In the genomic region with DNA sequence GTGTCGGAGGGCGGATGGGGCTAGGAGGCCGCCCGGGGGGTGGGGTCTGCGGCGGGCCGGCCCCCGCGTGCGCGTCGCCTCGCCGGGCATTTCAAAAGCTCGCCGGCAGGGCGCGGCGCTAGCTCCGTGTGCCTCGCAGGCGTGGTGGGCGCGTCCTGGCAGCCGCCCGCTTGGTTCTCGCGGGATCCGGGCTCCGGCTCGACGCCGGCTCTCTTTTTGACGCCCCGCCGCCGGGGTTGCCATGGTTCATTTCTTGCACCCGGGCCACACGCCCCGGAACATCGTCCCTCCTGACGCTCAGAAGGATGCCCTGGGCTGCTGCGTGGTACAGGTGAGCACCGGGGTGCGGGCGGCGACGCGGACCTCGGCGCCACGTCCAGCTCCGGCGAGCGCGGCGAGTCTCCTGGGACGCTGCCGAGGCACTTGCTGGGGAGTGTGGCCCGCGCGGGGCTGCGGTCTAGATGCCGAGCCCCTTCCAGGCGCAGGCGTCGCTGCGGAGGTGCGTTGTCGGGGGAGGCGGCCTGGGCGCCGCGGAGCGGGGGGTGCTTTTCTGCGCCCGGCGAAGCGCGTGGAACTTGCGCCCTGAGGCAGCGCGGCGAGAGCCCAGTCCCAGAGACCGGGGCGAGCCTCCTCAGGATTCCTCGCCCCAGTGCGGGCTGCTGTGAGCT, we compare ENCODE assay signal across 8 cellular contexts. TPM values are rescaled to one million over a fixed set of nuclear protein-coding genes. Genes with fewer than 3 reads are reported as not detected.
A peak's percentile ranks its signal among the peaks of the same experiment; 100 is the strongest.
DNase-seq lines count a peak whose midpoint lies in the region; ATAC-seq and TF ChIP-seq lines count a peak whose summit lies in the region.

Gene ZYG11A, plus strand, starts transcription at position 118 of the 668 bp plus-strand sequence. Its CDS starts 124 bp downstream, at position 242.

- peaks cover 42% of the 10 kb centered on the region for H3K27me3 Mint-ChIP-seq in activated naive CD4-positive, alpha-beta T cell treated with anti-CD3 and anti-CD28 coated beads, Interleukin-2, amount 10 ng/mL, durations not matched to agents 7 days and 5 days

- H3K9me3 ChIP-seq in HUES48 (ENCODE audit: control insufficient read depth, insufficient read depth, low read length) (no peaks in the 10 kb centered on the region), gastrocnemius medialis (no peaks in the 10 kb centered on the region)

- H3K4me1 Mint-ChIP-seq in activated naive CD4-positive, alpha-beta T cell treated with anti-CD3 and anti-CD28 coated beads, Interleukin-2, amount 10 ng/mL, durations not matched to agents 7 days and 5 days = peaks cover 17% of the 10 kb centered on the region

- peak within 1 kb of the TSS; percentile 60 for H3K9ac ChIP-seq in HUES48 (ENCODE audit: low read depth, low read length)

- no peak within 1 kb of the TSS for H3K27ac Mint-ChIP-seq in activated naive CD4-positive, alpha-beta T cell treated with anti-CD3 and anti-CD28 coated beads, Interleukin-2, amount 10 ng/mL, durations not matched to agents 7 days and 5 days

- H3K4me3 ChIP-seq in HUES48 (ENCODE audit: low read depth, low read length) (peak within 1 kb of the TSS; percentile 71), gastrocnemius medialis (peak within 1 kb of the TSS; percentile 36 to 61 (median 46))

- TF ChIP-seq CTCF in RWPE1 (conservative IDR thresholded peaks at IDR 0.05; ENCODE audit: low read depth) (peak; percentile 22; the same call in 1 of the 2 replicates), gastrocnemius medialis (IDR thresholded peaks at IDR 0.05 in 4 of 5, conservative IDR thresholded peaks at IDR 0.05 in 1 of 5) (peak in 1 of 5 experiments; percentile 28)

- H3K27me3 ChIP-seq in HUES48 (ENCODE audit: control insufficient read depth, insufficient read depth, low read length) (peaks cover 30% of the 10 kb centered on the region), gastrocnemius medialis (peaks cover 20 to 39% (median 37%) of the 10 kb centered on the region in 3 donors)

- H3K4me3 Mint-ChIP-seq in activated naive CD4-positive, alpha-beta T cell treated with anti-CD3 and anti-CD28 coated beads, Interleukin-2, amount 10 ng/mL, durations not matched to agents 7 days and 5 days = peak within 1 kb of the TSS; percentile 71

- CTCF ChIA-PET in RWPE1 (lab: Yijun Ruan, JAX) = interaction anchor here (0.7 to 1.3 kb wide), 2 partner anchors 17 to 79 kb away, joined by 3 read pairs; partner anchors contain the start of gene ECHDC2
- CTCF ChIA-PET in activated naive CD4-positive, alpha-beta T cell treated with anti-CD3 and anti-CD28 coated beads, Interleukin-2, amount 10 ng/mL, durations not matched to agents 7 days and 5 days (lab: Charles Lee) = interaction anchor here (0.8 to 2.7 kb wide), 4 partner anchors 17 to 339 kb away, joined by 3 to 11 read pairs (median 3); no protein-coding TSS in a partner anchor

- POLR2A ChIA-PET in RWPE1 (lab: Yijun Ruan, JAX; ENCODE audit: low non-redundant PET) = interaction anchor here (0.5 to 1.0 kb wide), 3 partner anchors 25 to 50 kb away, joined by 3 to 6 read pairs (median 5); no protein-coding TSS in a partner anchor

- no peak within 1 kb of the TSS for H3K27ac ChIP-seq in HUES48 (ENCODE audit: low read depth, low read length)
- peak within 1 kb of the TSS; percentile 82 for H3K27ac ChIP-seq in RWPE1
- H3K27ac ChIP-seq in gastrocnemius medialis = no peak within 1 kb of the TSS

- H3K36me3 Mint-ChIP-seq in activated naive CD4-positive, alpha-beta T cell treated with anti-CD3 and anti-CD28 coated beads, Interleukin-2, amount 10 ng/mL, durations not matched to agents 7 days and 5 days = no peaks in the 10 kb centered on the region

- H3K36me3 ChIP-seq in HUES48 (ENCODE audit: control insufficient read depth, insufficient read depth, low read length) (no peaks in the 10 kb centered on the region), gastrocnemius medialis (no peaks in the 10 kb centered on the region)

- DNase-seq in CMK (ENCODE audit: low read depth) (peak; percentile 54), RWPE1 (ENCODE audit: low spot score) (peak; percentile 84), left cardiac atrium (peak; percentile 68), gastrocnemius medialis (no peak), NCI-H2081 (lab: John Stamatoyannopoulos, UW) (no peak)
- DNase-seq in activated naive CD4-positive, alpha-beta T cell treated with anti-CD3 and anti-CD28 coated beads, Interleukin-2, amount 10 ng/mL, durations not matched to agents 7 days and 5 days = peak; percentile 85

- intact Hi-C loops in left cardiac atrium (cut with DNase I) = no loop called here
- intact Hi-C loops in gastrocnemius medialis (cut with DNase I; ENCODE audit: low total_unique reads) = no loop called here

- no peak for TF ChIP-seq POLR2A in gastrocnemius medialis (IDR thresholded peaks at IDR 0.05)

- H3K9me3 Mint-ChIP-seq in activated naive CD4-positive, alpha-beta T cell treated with anti-CD3 and anti-CD28 coated beads, Interleukin-2, amount 10 ng/mL, durations not matched to agents 7 days and 5 days = no peaks in the 10 kb centered on the region

- in situ Hi-C loops in gastrocnemius medialis (cut with MboI; ENCODE audit: low sequenced_read_pairs in 4 of 4) = no loop called here

- H3K4me1 ChIP-seq in HUES48 (ENCODE audit: control insufficient read depth, insufficient read depth, low read length) = no peaks in the 10 kb centered on the region; the same call in 1 of the 2 replicates
- H3K4me1 ChIP-seq in gastrocnemius medialis = peaks cover 0 to 6% of the 10 kb centered on the region in 2 donors

- ATAC-seq in GM19468 (IDR thresholded peaks at IDR 0.05; ENCODE audit: extremely low read depth, unreplicated experiment) (peak; percentile 84), left cardiac atrium (peak; percentile 92 to 98), gastrocnemius medialis (peak; percentile 30 to 47)

RNA-seq across cellular contexts. Expression of gene ZYG11A, which starts in this region (rescaled TPM):
- total RNA-seq in left cardiac atrium (not detected), gastrocnemius medialis (not detected)

Comparison
In these comparisons a context has a peak if more than half of its experiments do, and no peak if none do; other contexts are left out.
1. Peak in DNase-seq and ATAC-seq in left cardiac atrium; RNA of the gene not detected or under 1 TPM.
2. Peak in ATAC-seq and H3K4me3 ChIP-seq in gastrocnemius medialis; RNA of the gene not detected or under 1 TPM.
3. DNase-seq: peak in CMK (single experiment), RWPE1 (single experiment) and activated naive CD4-positive, alpha-beta T cell treated with anti-CD3 and anti-CD28 coated beads, Interleukin-2, amount 10 ng/mL, durations not matched to agents 7 days and 5 days (single experiment); none in gastrocnemius medialis (0 of 2) and NCI-H2081 (0 of 2).
4. ATAC-seq: peak in every context shown above with its lines; median percentile 95 in left cardiac atrium; 84 in GM19468; 38 in gastrocnemius medialis.